Comparison of ENCODE assay signal across 1 cellular context in the genomic region with DNA sequence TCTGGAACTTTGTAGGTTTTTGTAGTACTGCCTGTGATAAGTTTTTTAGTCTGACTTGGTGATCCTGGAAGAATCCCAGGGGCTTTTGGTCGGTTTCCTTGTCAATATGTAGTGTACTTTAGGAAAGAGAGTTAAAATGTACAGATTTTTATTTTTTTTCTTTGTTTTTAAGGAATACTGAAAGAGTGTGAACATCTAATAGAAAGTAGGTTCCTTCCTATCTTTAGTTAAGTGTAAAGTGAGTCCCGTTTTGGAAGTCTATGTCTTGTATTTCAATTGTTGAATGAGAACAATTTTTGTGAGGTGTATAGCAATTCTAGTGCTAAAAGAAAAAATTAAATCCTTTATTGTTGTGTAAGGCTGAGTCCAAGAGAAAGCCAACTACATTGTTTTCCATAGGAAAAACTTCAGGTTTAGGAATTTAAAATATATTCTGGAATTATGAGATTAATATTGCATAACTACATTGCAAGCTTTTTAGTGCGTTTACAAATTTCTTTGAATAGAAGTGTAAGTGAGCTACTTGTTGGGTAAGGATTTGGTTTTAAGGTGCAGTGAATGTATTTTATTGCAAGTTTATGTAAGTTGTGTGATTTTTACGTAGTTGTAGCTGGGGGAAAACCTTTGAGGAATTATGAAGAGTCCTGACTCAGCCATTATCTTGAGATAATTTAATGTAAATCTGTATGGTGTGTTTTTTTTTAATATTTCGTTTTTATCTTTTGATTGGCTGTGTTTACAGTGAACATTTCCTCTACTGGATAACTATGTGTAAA.
TF ChIP-seq lines count a peak whose summit lies in the region.

No MANE protein-coding gene starts in this region.

TF ChIP-seq in HepG2, 621 proteins besides CTCF, POLR2A, EP300 and RAD21:
- TF ChIP-seq FOXO1 (CRISPR knock-in tag; IDR thresholded peaks at IDR 0.05) = no peak
- TF ChIP-seq, protein P1, sequence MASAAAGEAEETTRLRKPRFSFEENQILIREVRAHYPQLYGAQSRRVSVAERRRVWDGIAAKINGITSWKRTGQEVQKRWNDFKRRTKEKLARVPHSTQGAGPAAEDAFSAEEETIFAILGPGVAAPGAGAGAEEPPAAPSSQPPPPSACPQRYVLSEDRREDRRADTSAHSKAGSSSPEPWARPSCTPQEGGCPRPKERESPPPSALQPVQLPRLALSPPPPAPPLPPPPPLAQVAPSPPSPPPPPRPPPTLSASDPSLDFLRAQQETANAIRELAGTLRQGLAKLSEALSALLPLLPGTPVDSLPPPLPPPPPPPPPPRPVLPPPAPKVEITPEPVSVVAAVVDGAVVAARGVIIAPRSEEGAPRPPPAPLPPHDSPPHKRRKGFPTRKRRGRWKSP (CRISPR knock-in tag; IDR thresholded peaks at IDR 0.05) = 0 out of 2 replicates have a peak, but pooled peaks have one; percentile 11
- TF ChIP-seq, protein P2, sequence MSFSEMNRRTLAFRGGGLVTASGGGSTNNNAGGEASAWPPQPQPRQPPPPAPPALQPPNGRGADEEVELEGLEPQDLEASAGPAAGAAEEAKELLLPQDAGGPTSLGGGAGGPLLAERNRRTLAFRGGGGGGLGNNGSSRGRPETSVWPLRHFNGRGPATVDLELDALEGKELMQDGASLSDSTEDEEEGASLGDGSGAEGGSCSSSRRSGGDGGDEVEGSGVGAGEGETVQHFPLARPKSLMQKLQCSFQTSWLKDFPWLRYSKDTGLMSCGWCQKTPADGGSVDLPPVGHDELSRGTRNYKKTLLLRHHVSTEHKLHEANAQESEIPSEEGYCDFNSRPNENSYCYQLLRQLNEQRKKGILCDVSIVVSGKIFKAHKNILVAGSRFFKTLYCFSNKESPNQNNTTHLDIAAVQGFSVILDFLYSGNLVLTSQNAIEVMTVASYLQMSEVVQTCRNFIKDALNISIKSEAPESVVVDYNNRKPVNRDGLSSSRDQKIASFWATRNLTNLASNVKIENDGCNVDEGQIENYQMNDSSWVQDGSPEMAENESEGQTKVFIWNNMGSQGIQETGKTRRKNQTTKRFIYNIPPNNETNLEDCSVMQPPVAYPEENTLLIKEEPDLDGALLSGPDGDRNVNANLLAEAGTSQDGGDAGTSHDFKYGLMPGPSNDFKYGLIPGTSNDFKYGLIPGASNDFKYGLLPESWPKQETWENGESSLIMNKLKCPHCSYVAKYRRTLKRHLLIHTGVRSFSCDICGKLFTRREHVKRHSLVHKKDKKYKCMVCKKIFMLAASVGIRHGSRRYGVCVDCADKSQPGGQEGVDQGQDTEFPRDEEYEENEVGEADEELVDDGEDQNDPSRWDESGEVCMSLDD (CRISPR knock-in tag; IDR thresholded peaks at IDR 0.05; ENCODE audit: borderline replicate concordance) = no peak
- TF ChIP-seq, protein P3, sequence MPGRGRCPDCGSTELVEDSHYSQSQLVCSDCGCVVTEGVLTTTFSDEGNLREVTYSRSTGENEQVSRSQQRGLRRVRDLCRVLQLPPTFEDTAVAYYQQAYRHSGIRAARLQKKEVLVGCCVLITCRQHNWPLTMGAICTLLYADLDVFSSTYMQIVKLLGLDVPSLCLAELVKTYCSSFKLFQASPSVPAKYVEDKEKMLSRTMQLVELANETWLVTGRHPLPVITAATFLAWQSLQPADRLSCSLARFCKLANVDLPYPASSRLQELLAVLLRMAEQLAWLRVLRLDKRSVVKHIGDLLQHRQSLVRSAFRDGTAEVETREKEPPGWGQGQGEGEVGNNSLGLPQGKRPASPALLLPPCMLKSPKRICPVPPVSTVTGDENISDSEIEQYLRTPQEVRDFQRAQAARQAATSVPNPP (CRISPR knock-in tag; IDR thresholded peaks at IDR 0.05) = no peak
- TF ChIP-seq HNRNPK (IDR thresholded peaks at IDR 0.05; ENCODE audit: low read depth, low read length, poor library complexity, severe bottlenecking) = no peak
- no peak for TF ChIP-seq ZNF878 (CRISPR knock-in tag; IDR thresholded peaks at IDR 0.05)
- TF ChIP-seq SSRP1 (CRISPR knock-in tag; IDR thresholded peaks at IDR 0.05) = no peak
- TF ChIP-seq MTF1 (CRISPR knock-in tag; IDR thresholded peaks at IDR 0.05) = no peak
- TF ChIP-seq, protein P4, sequence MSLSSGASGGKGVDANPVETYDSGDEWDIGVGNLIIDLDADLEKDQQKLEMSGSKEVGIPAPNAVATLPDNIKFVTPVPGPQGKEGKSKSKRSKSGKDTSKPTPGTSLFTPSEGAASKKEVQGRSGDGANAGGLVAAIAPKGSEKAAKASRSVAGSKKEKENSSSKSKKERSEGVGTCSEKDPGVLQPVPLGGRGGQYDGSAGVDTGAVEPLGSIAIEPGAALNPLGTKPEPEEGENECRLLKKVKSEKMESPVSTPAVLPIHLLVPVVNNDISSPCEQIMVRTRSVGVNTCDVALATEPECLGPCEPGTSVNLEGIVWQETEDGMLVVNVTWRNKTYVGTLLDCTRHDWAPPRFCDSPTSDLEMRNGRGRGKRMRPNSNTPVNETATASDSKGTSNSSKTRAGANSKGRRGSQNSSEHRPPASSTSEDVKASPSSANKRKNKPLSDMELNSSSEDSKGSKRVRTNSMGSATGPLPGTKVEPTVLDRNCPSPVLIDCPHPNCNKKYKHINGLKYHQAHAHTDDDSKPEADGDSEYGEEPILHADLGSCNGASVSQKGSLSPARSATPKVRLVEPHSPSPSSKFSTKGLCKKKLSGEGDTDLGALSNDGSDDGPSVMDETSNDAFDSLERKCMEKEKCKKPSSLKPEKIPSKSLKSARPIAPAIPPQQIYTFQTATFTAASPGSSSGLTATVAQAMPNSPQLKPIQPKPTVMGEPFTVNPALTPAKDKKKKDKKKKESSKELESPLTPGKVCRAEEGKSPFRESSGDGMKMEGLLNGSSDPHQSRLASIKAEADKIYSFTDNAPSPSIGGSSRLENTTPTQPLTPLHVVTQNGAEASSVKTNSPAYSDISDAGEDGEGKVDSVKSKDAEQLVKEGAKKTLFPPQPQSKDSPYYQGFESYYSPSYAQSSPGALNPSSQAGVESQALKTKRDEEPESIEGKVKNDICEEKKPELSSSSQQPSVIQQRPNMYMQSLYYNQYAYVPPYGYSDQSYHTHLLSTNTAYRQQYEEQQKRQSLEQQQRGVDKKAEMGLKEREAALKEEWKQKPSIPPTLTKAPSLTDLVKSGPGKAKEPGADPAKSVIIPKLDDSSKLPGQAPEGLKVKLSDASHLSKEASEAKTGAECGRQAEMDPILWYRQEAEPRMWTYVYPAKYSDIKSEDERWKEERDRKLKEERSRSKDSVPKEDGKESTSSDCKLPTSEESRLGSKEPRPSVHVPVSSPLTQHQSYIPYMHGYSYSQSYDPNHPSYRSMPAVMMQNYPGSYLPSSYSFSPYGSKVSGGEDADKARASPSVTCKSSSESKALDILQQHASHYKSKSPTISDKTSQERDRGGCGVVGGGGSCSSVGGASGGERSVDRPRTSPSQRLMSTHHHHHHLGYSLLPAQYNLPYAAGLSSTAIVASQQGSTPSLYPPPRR (CRISPR knock-in tag; IDR thresholded peaks at IDR 0.05; ENCODE audit: borderline replicate concordance) = no peak
- no peak for TF ChIP-seq ZNF350 (CRISPR knock-in tag; IDR thresholded peaks at IDR 0.05; ENCODE audit: borderline replicate concordance, low read depth)
- no peak for TF ChIP-seq ZNF543 (CRISPR knock-in tag; IDR thresholded peaks at IDR 0.05)
- no peak for TF ChIP-seq ZNF547 (CRISPR knock-in tag; IDR thresholded peaks at IDR 0.05)
- peak; percentile 48; the same call in 1 of the 2 replicates for TF ChIP-seq MAFF (IDR thresholded peaks at IDR 0.05; ENCODE audit: low read depth, low read length)
- no peak for TF ChIP-seq ZNF121 (CRISPR knock-in tag; IDR thresholded peaks at IDR 0.05)
- TF ChIP-seq KDM5A (IDR thresholded peaks at IDR 0.05; ENCODE audit: borderline replicate concordance, low read length) = 0 out of 2 replicates have a peak, but pooled peaks have one; percentile 16
- peak; percentile 16 to 19; a peak in 1 of 4 replicates for TF ChIP-seq MAFK (conservative IDR thresholded peaks at IDR 0.05 in 1 of 2, IDR thresholded peaks at IDR 0.05 in 1 of 2; ENCODE audit: low read length in 2 of 2)
- no peak for TF ChIP-seq ZNF841 (CRISPR knock-in tag; IDR thresholded peaks at IDR 0.05; ENCODE audit: borderline replicate concordance)
